In the genomic region with DNA sequence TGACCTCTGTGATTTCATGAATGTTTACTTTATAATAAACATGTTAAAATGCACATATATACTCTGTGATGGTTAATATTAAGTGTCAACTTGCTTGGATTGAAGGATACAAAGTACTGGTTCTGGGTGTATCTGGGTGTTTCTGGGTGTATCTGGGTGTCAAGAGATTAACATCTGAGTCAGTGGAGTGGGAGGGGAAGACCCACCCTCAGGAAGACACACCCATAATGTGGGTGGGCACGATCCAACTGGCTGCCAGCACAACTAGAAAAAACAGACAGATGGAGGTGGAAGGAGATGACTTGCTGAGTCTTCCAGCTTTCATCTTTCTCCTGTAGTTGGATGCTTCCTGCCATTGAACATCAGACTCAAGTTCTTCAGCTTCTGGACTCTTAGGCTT, we compare ENCODE assay signal across 22 cellular contexts.
"Had no signal": no experiment of that assay in that cellular context is flagged by ENCODE, and none has a peak within 500 bp of the region (broad histone marks: within the 10 kb centered on the region; RNA-seq: fewer than 3 reads in every experiment).

No MANE protein-coding gene starts in this region.

- ATAC-seq: effector memory CD8-positive, alpha-beta T cell; gastroesophageal sphincter; heart left ventricle; left ventricle myocardium superior; mucosa of descending colon; T-cell had no signal

- H3K27me3 Mint-ChIP-seq: activated naive CD8-positive, alpha-beta T cell treated with anti-CD3 and anti-CD28 coated beads for 36 hours; effector memory CD8-positive, alpha-beta T cell; memory B cell; naive B cell; T-cell had no signal

- H3K36me3 ChIP-seq: prostate gland had no signal

- H3K27me3 ChIP-seq: gastroesophageal sphincter, heart left ventricle, right atrium auricular region, thyroid gland had no signal

- H3K9me3 Mint-ChIP-seq: effector memory CD8-positive, alpha-beta T cell; memory B cell had no signal

- H3K4me1 ChIP-seq: gastroesophageal sphincter, heart left ventricle, prostate gland, right atrium auricular region, thyroid gland had no signal

- H3K27ac ChIP-seq: gastroesophageal sphincter, heart left ventricle, right atrium auricular region, thyroid gland had no signal

- DNase-seq: activated CD4-positive, alpha-beta T cell treated with anti-CD3 and anti-CD28 coated beads for 48 hours; activated CD4-positive, CD25-positive, alpha-beta regulatory T cell; activated naive CD4-positive, alpha-beta T cell; activated naive CD8-positive, alpha-beta T cell treated with anti-CD3 and anti-CD28 coated beads for 36 hours; amniotic stem cell; effector memory CD8-positive, alpha-beta T cell; heart left ventricle; kidney glomerular epithelial cell; left ventricle myocardium superior; mucosa of descending colon; naive B cell; stimulated activated CD4-positive, alpha-beta T cell treated with anti-CD3 and anti-CD28 coated beads, Interleukin-2, amount 100 ng/mL, for 24 hours; stimulated activated naive CD4-positive, alpha-beta T cell treated with Interleukin-2 at 50 U/mL for 16 hours; T-cell; T-helper 9 cell; thyroid gland had no signal

- H3K27ac Mint-ChIP-seq: activated naive CD8-positive, alpha-beta T cell treated with anti-CD3 and anti-CD28 coated beads for 36 hours; activated T-helper 1 cell treated with anti-CD3 and anti-CD28 coated beads, Interleukin-12 subunit alpha, Interleukin-12 subunit beta, Interleukin-2, Interleukin-4 antibody, amounts not matched to agents 30 ng/mL and 10 ng/mL and 1 ng/mL, durations not matched to agents 14 hours and 24 hours and 36 hours; effector memory CD8-positive, alpha-beta T cell; memory B cell; naive B cell; T-cell had no signal

- H3K4me1 Mint-ChIP-seq: memory B cell, neural crest cell had no signal

- H3K4me3 ChIP-seq: gastroesophageal sphincter, heart left ventricle, mucosa of descending colon, prostate gland, right atrium auricular region, thyroid gland had no signal

- H3K9me3 ChIP-seq: gastroesophageal sphincter, prostate gland, right atrium auricular region, thyroid gland had no signal

- H3K4me3 Mint-ChIP-seq: activated naive CD8-positive, alpha-beta T cell treated with anti-CD3 and anti-CD28 coated beads for 36 hours; activated T-helper 1 cell treated with anti-CD3 and anti-CD28 coated beads, Interleukin-12 subunit alpha, Interleukin-12 subunit beta, Interleukin-2, Interleukin-4 antibody, amounts not matched to agents 30 ng/mL and 10 ng/mL and 1 ng/mL, durations not matched to agents 14 hours and 24 hours and 36 hours; effector memory CD8-positive, alpha-beta T cell; memory B cell; naive B cell; neural crest cell; T-cell had no signal
